In genomic region chrX:13691845-13692334, GRCh38 we compare ENCODE assay signal across 12 cellular contexts. TPM values are rescaled to one million over a fixed set of nuclear protein-coding genes. Genes with fewer than 3 reads are reported as not detected.
DNase-seq lines count a peak whose midpoint lies in the region; TF ChIP-seq lines count a peak whose summit lies in the region.
"Had no signal": no experiment of that assay in that cellular context is flagged by ENCODE, and none has a peak within 500 bp of the region (broad histone marks: within the 10 kb centered on the region; RNA-seq: fewer than 3 reads in every experiment).

No MANE protein-coding gene starts in this region.

- H3K27ac Mint-ChIP-seq in activated T-cell treated with anti-CD3 and anti-CD28 coated beads, Interleukin-2, amount 50 U/mL, for 24 hours: peak overlapping the region; percentile 51
- H3K27ac Mint-ChIP-seq: nephron had no signal

- intact Hi-C loops in OCI-LY7 (cut with micrococcal nuclease; ENCODE audit: unreplicated experiment) (loop anchor here (2.0 kb wide), 1 partner anchor 33 kb away; no protein-coding TSS in a partner anchor), esophagus squamous epithelium (cut with DNase I) (no loop called here), dorsolateral prefrontal cortex (cut with DNase I) (loop anchor here in 1 of 2 donors (5.0 kb wide), 1 partner anchor 40 kb away; the partner anchor contains the start of genes OFD1 and TRAPPC2)

- peaks cover 59% of the 10 kb centered on the region for H3K27me3 Mint-ChIP-seq in activated T-cell treated with anti-CD3 and anti-CD28 coated beads, Interleukin-2, amount 50 U/mL, for 24 hours

- TF ChIP-seq CTCF in OCI-LY7 (conservative IDR thresholded peaks at IDR 0.05; ENCODE audit: low read length): no peak
- TF ChIP-seq CTCF in esophagus squamous epithelium (IDR thresholded peaks at IDR 0.05): no peak
- no peak for TF ChIP-seq CTCF in suprapubic skin (IDR thresholded peaks at IDR 0.05)
- TF ChIP-seq CTCF in coronary artery (IDR thresholded peaks at IDR 0.05): no peak
- TF ChIP-seq CTCF in dorsolateral prefrontal cortex (IDR thresholded peaks at IDR 0.05 in 54 of 56, conservative IDR thresholded peaks at IDR 0.05 in 2 of 56; ENCODE audit: low read depth in 1 of 56, partially characterized antibody in 56 of 56): no peak

- TF ChIP-seq POLR2A in esophagus squamous epithelium (IDR thresholded peaks at IDR 0.05) (no peak), suprapubic skin (IDR thresholded peaks at IDR 0.05) (no peak)

- no peaks in the 10 kb centered on the region for H3K9me3 ChIP-seq in OCI-LY7 (ENCODE audit: low read length)
- H3K9me3 ChIP-seq in esophagus squamous epithelium: no peaks in the 10 kb centered on the region
- no peaks in the 10 kb centered on the region for H3K9me3 ChIP-seq in suprapubic skin
- no peaks in the 10 kb centered on the region for H3K9me3 ChIP-seq in MG63
- H3K9me3 ChIP-seq: stomach had no signal

- H3K9me2 ChIP-seq in OCI-LY7 (ENCODE audit: insufficient read depth, low read length): no peaks in the 10 kb centered on the region

- peaks cover 77% of the 10 kb centered on the region for H3K79me2 ChIP-seq in OCI-LY7 (ENCODE audit: insufficient read depth, low read depth, low read length)

- no peaks in the 10 kb centered on the region for H3K36me3 ChIP-seq in OCI-LY7 (ENCODE audit: insufficient read depth, low read length)
- no peaks in the 10 kb centered on the region for H3K36me3 ChIP-seq in esophagus squamous epithelium
- no peaks in the 10 kb centered on the region for H3K36me3 ChIP-seq in suprapubic skin
- H3K36me3 ChIP-seq in MG63: peaks cover 3% of the 10 kb centered on the region; the same call in 1 of the 2 replicates
- H3K36me3 ChIP-seq: stomach had no signal

- H3K27ac ChIP-seq in OCI-LY7 (ENCODE audit: low read depth, low read length, poor library complexity, severe bottlenecking): peak overlapping the region; percentile 28
- peak overlapping the region in 3 of 4 donors; percentile 18 to 74 (median 62) for H3K27ac ChIP-seq in esophagus squamous epithelium
- H3K27ac ChIP-seq in suprapubic skin: peak overlapping the region; percentile 69
- H3K27ac ChIP-seq in coronary artery: no peak overlapping the region
- H3K27ac ChIP-seq in dorsolateral prefrontal cortex: peak overlapping the region in 14 of 59 donors; percentile 4 to 86 (median 46)

- no peak for TF ChIP-seq EP300 in suprapubic skin (IDR thresholded peaks at IDR 0.05)

- H4K20me1 ChIP-seq in OCI-LY7 (ENCODE audit: insufficient read depth, low read length): peaks cover 22% of the 10 kb centered on the region; the same call in 1 of the 2 replicates

- peaks cover 64% of the 10 kb centered on the region for H3K4me1 ChIP-seq in OCI-LY7 (ENCODE audit: insufficient read depth, low read length, poor library complexity, severe bottlenecking)
- peaks cover 8 to 64% (median 12%) of the 10 kb centered on the region in 3 donors for H3K4me1 ChIP-seq in esophagus squamous epithelium
- peaks cover 36% of the 10 kb centered on the region for H3K4me1 ChIP-seq in suprapubic skin

- POLR2A ChIA-PET in OCI-LY7 (lab: Charles Lee): interaction anchor here (1.4 kb wide), 1 partner anchor 45 kb away, joined by 4 read pairs; no protein-coding TSS in a partner anchor

- DNase-seq in activated T-cell treated with anti-CD3 and anti-CD28 coated beads, Interleukin-2, amount 50 U/mL, for 24 hours: no peak
- DNase-seq in activated T-cell treated with anti-CD3 and anti-CD28 coated beads, Interleukin-2, amount 50 U/mL, for 1 hour: no peak
- DNase-seq in OCI-LY7 (ENCODE audit: low spot score) (peak; percentile 53), esophagus squamous epithelium (lab: John Stamatoyannopoulos, UW) (no peak), suprapubic skin (ENCODE audit: low spot score in 2 of 2) (no peak), coronary artery (ENCODE audit: low spot score) (no peak), MG63 (no peak), dorsolateral prefrontal cortex (no peak)
- DNase-seq: activated naive CD4-positive, alpha-beta T cell treated with anti-CD3 and anti-CD28 coated beads, Interleukin-2, amount 50 U/mL, for 16 hours; stimulated activated CD4-positive, alpha-beta T cell treated with anti-CD3 and anti-CD28 coated beads, Interleukin-15, amount 100 ng/mL, for 24 hours; stomach had no signal

- peak overlapping the region; percentile 21 for H3K4me3 Mint-ChIP-seq in activated T-cell treated with anti-CD3 and anti-CD28 coated beads, Interleukin-2, amount 50 U/mL, for 24 hours
- H3K4me3 Mint-ChIP-seq: nephron had no signal

- peak overlapping the region; percentile 40 for H3K4me2 ChIP-seq in OCI-LY7 (ENCODE audit: low read length)

- 78 to 82% methylated on average over 4 to 6 of the region's 6 CpGs for WGBS in esophagus squamous epithelium, 2 donors
- WGBS in suprapubic skin: 75% methylated on average over 6 of the region's 6 CpGs

- H3K4me1 Mint-ChIP-seq in activated T-cell treated with anti-CD3 and anti-CD28 coated beads, Interleukin-2, amount 50 U/mL, for 24 hours (ENCODE audit: low read depth): peaks cover 74% of the 10 kb centered on the region

- no TSS peak for BruUV-seq in OCI-LY7 (replicated peaks; lab: Mats Ljungman, UMichigan)

- peaks cover 17% of the 10 kb centered on the region for H3K36me3 Mint-ChIP-seq in activated T-cell treated with anti-CD3 and anti-CD28 coated beads, Interleukin-2, amount 50 U/mL, for 24 hours (ENCODE audit: low read depth)

- CTCF ChIA-PET in OCI-LY7 (lab: Charles Lee; ENCODE audit: unreplicated experiment): no interaction called here

- H3K4me3 ChIP-seq in OCI-LY7 (ENCODE audit: low read depth, low read length, poor library complexity, severe bottlenecking) (peak overlapping the region; percentile 8), esophagus squamous epithelium (no peak overlapping the region), suprapubic skin (no peak overlapping the region), coronary artery (no peak overlapping the region), MG63 (no peak overlapping the region), dorsolateral prefrontal cortex (no peak overlapping the region)

- peaks cover 0 to 5% (median 0%) of the 10 kb centered on the region in 4 donors for H3K27me3 ChIP-seq in esophagus squamous epithelium
- no peaks in the 10 kb centered on the region for H3K27me3 ChIP-seq in suprapubic skin
- H3K27me3 ChIP-seq in MG63: no peaks in the 10 kb centered on the region
- peaks cover 0 to 91% (median 35%) of the 10 kb centered on the region in 45 donors for H3K27me3 ChIP-seq in dorsolateral prefrontal cortex

- H2AFZ ChIP-seq in OCI-LY7 (ENCODE audit: low read length): no peak overlapping the region

- H3K9me3 Mint-ChIP-seq in activated T-cell treated with anti-CD3 and anti-CD28 coated beads, Interleukin-2, amount 50 U/mL, for 24 hours: no peaks in the 10 kb centered on the region

RNA-seq across cellular contexts. Expression of gene RAB9A, which starts 3.0 kb away (rescaled TPM):
- 11.2 and 14.1 TPM in 2 replicates for total RNA-seq in OCI-LY7 (2014; rRNA removed; shearing (Covaris generic))
- 9.4 and 11.7 TPM in 2 replicates for total RNA-seq in OCI-LY7 (2022)
- 10 to 100 TPM; 24.4 to 28.6 (median 25.8) TPM for total RNA-seq in esophagus squamous epithelium
- total RNA-seq in suprapubic skin: 10 to 100 TPM; 20.3 to 43.6 (median 32.0) TPM
- 24.1 and 42.7 TPM in 2 replicates for total RNA-seq in MG63 (2014; rRNA removed; shearing (Covaris generic); ENCODE audit: low replicate concordance)
- 10 to 100 TPM; 13.0 to 40.7 (median 25.0) TPM for total RNA-seq in dorsolateral prefrontal cortex

RNA-seq across cellular contexts. Expression of gene TCEANC, which starts 38.9 kb away (rescaled TPM):
- total RNA-seq in OCI-LY7 (2014; rRNA removed; shearing (Covaris generic)): 4.5 and 6.0 TPM in 2 replicates
- total RNA-seq in OCI-LY7 (2022) (4.0 and 4.8 TPM in 2 replicates), esophagus squamous epithelium (1 to 10 TPM; 1.3 to 2.6 (median 2.0) TPM), suprapubic skin (1 to 10 TPM; 1.7 to 4.7 (median 3.2) TPM), dorsolateral prefrontal cortex (10 to 100 TPM in 41 of 120 experiments, 1 to 10 TPM in 79; 4.4 to 17.2 (median 8.8) TPM)
- 1.5 and 10.0 TPM in 2 replicates for total RNA-seq in MG63 (2014; rRNA removed; shearing (Covaris generic); ENCODE audit: low replicate concordance)

RNA-seq across cellular contexts. Expression of gene TRAPPC2, which starts 42.5 kb away (rescaled TPM):
- 16.4 and 22.2 TPM in 2 replicates for total RNA-seq in OCI-LY7 (2014; rRNA removed; shearing (Covaris generic))
- total RNA-seq in OCI-LY7 (2022) (27.0 and 32.3 TPM in 2 replicates), esophagus squamous epithelium (10 to 100 TPM in 3 of 4 donors, 1 to 10 TPM in 1; 8.9 to 12.8 (median 11.0) TPM), suprapubic skin (10 to 100 TPM in 3 of 4 donors, 1 to 10 TPM in 1; 9.7 to 16.9 (median 12.0) TPM), dorsolateral prefrontal cortex (10 to 100 TPM; 17.2 to 38.9 (median 28.2) TPM)
- 14.6 and 38.0 TPM in 2 replicates for total RNA-seq in MG63 (2014; rRNA removed; shearing (Covaris generic); ENCODE audit: low replicate concordance)

RNA-seq across cellular contexts. Expression of gene OFD1, which starts 42.7 kb away (rescaled TPM):
- total RNA-seq in OCI-LY7 (2014; rRNA removed; shearing (Covaris generic)): 60.7 and 71.0 TPM in 2 replicates
- total RNA-seq in OCI-LY7 (2022) (64.7 and 69.8 TPM in 2 replicates), esophagus squamous epithelium (10 to 100 TPM; 12.7 to 26.1 (median 20.6) TPM), suprapubic skin (10 to 100 TPM; 19.1 to 68.4 (median 32.5) TPM), dorsolateral prefrontal cortex (10 to 100 TPM; 15.1 to 51.5 (median 29.7) TPM)
- total RNA-seq in MG63 (2014; rRNA removed; shearing (Covaris generic); ENCODE audit: low replicate concordance): 9.6 and 38.4 TPM in 2 replicates

Comparison
In these comparisons a context has a peak if more than half of its experiments do, and no peak if none do; other contexts are left out.
1. H3K27ac ChIP-seq: peak in OCI-LY7 (single experiment), esophagus squamous epithelium (3 of 4) and suprapubic skin (single experiment); none in coronary artery (0 of 2).